13 cellular contexts compared by ENCODE assay signal in genomic region chr1:116416854-116417513, GRCh38. TPM values are rescaled to one million over a fixed set of nuclear protein-coding genes. Genes with fewer than 3 reads are reported as not detected.
DNase-seq lines count a peak whose midpoint lies in the region; ATAC-seq and TF ChIP-seq lines count a peak whose summit lies in the region.
"Had no signal": no experiment of that assay in that cellular context is flagged by ENCODE, and none has a peak within 500 bp of the region (broad histone marks: within the 10 kb centered on the region; RNA-seq: fewer than 3 reads in every experiment).

No MANE protein-coding gene starts in this region.

- intact Hi-C loops in activated naive CD4-positive, alpha-beta T cell treated with anti-CD3 and anti-CD28 coated beads for 36 hours (cut with micrococcal nuclease) = no loop called here
- intact Hi-C loops in psoas muscle (cut with DNase I) = loop anchor here (5.0 to 10.0 kb wide), 4 partner anchors 35 to 265 kb away; partner anchors contain the start of gene CD58 (in 1 of the 2)

- peaks cover 36% of the 10 kb centered on the region for H3K4me1 Mint-ChIP-seq in activated naive CD4-positive, alpha-beta T cell treated with anti-CD3 and anti-CD28 coated beads for 36 hours (ENCODE audit: low read depth)

- 83 to 94% (median 86%) methylated on average over 4 of the region's 4 CpGs for WGBS in psoas muscle, 3 donors

- no peaks in the 10 kb centered on the region for H3K9me3 Mint-ChIP-seq in activated naive CD4-positive, alpha-beta T cell treated with anti-CD3 and anti-CD28 coated beads for 36 hours

- CTCF ChIA-PET in activated naive CD4-positive, alpha-beta T cell treated with anti-CD3 and anti-CD28 coated beads for 36 hours (lab: Charles Lee) = interaction anchor here (0.6 to 1.7 kb wide), 7 partner anchors 10 to 645 kb away, joined by 3 to 7 read pairs (median 4); no protein-coding TSS in a partner anchor

- ATAC-seq in psoas muscle = no peak
- ATAC-seq in GM21528 (IDR thresholded peaks at IDR 0.05; ENCODE audit: low FRiP score, unreplicated experiment) = no peak
- ATAC-seq in HG02588 (IDR thresholded peaks at IDR 0.05; ENCODE audit: unreplicated experiment) = no peak
- no peak for ATAC-seq in GM19023 (IDR thresholded peaks at IDR 0.05; ENCODE audit: unreplicated experiment)

- no peaks in the 10 kb centered on the region for H3K36me3 ChIP-seq in psoas muscle (ENCODE audit: insufficient read depth in 1 of 2, low read depth in 1 of 2)
- H3K36me3 ChIP-seq: BE2C, upper lobe of right lung had no signal

- H3K27me3 ChIP-seq in psoas muscle (ENCODE audit: insufficient read depth in 3 of 3, low read length in 2 of 3) = no peaks in the 10 kb centered on the region
- H3K27me3 ChIP-seq: BE2C, upper lobe of right lung had no signal

- H3K27me3 Mint-ChIP-seq in activated naive CD4-positive, alpha-beta T cell treated with anti-CD3 and anti-CD28 coated beads for 36 hours (ENCODE audit: low read depth) = no peaks in the 10 kb centered on the region

- peaks cover 2% of the 10 kb centered on the region for H3K36me3 Mint-ChIP-seq in activated naive CD4-positive, alpha-beta T cell treated with anti-CD3 and anti-CD28 coated beads for 36 hours (ENCODE audit: low read depth)

- TF ChIP-seq CTCF in NB4 (IDR thresholded peaks at IDR 0.05; ENCODE audit: low read depth, low read length) (no peak), psoas muscle (IDR thresholded peaks at IDR 0.05) (no peak)

- H3K4me3 Mint-ChIP-seq in activated naive CD4-positive, alpha-beta T cell treated with anti-CD3 and anti-CD28 coated beads for 36 hours = peak overlapping the region; percentile 87

- H3K4me3 ChIP-seq in NB4 (ENCODE audit: low read depth, low read length) (peak overlapping the region; percentile 99), psoas muscle (peak overlapping the region; percentile 83)

- H3K27ac ChIP-seq in caudate nucleus (ENCODE audit: low read depth, low read length) (peak overlapping the region; percentile 65), psoas muscle (no peak overlapping the region)

- no peak for TF ChIP-seq POLR2A in NB4 (IDR thresholded peaks at IDR 0.05; ENCODE audit: extremely low read depth, insufficient read length)

- no peak for DNase-seq in activated naive CD4-positive, alpha-beta T cell treated with anti-CD3 and anti-CD28 coated beads for 36 hours
- DNase-seq in activated naive CD4-positive, alpha-beta T cell treated with anti-CD3 and anti-CD28 coated beads, Interleukin-2, amount 50 U/mL, for 16 hours = no peak
- DNase-seq in NB4 (ENCODE audit: low read depth) (no peak), caudate nucleus (lab: John Stamatoyannopoulos, UW) (no peak), psoas muscle (no peak)
- DNase-seq: activated CD4-positive, alpha-beta T cell treated with anti-CD3 and anti-CD28 coated beads for 48 hours; BE2C; NCI-H2081; stimulated activated CD4-positive, alpha-beta T cell treated with anti-CD3 and anti-CD28 coated beads, Interleukin-4, amount 100 ng/mL, for 4 hours; upper lobe of right lung had no signal

- H3K4me1 ChIP-seq in psoas muscle = peaks cover 16% of the 10 kb centered on the region

- H3K27ac Mint-ChIP-seq in activated naive CD4-positive, alpha-beta T cell treated with anti-CD3 and anti-CD28 coated beads for 36 hours = no peak overlapping the region

- no peaks in the 10 kb centered on the region for H3K9me3 ChIP-seq in psoas muscle
- H3K9me3 ChIP-seq: BE2C, upper lobe of right lung had no signal

RNA-seq across cellular contexts. Expression of gene ATP1A1, which starts 43.9 kb away (rescaled TPM):
- total RNA-seq in activated naive CD4-positive, alpha-beta T cell treated with anti-CD3 and anti-CD28 coated beads for 36 hours = 100 to 1,000 TPM; 360 to 370 TPM
- 100 to 1,000 TPM in 2 of 4 donors, 10 to 100 TPM in 2; 66.1 to 342 (median 150) TPM for total RNA-seq in psoas muscle
- 100 to 1,000 TPM; 126 to 440 (median 309) TPM for polyA plus RNA-seq in psoas muscle
